23 cellular contexts compared by ENCODE assay signal in the genomic region with DNA sequence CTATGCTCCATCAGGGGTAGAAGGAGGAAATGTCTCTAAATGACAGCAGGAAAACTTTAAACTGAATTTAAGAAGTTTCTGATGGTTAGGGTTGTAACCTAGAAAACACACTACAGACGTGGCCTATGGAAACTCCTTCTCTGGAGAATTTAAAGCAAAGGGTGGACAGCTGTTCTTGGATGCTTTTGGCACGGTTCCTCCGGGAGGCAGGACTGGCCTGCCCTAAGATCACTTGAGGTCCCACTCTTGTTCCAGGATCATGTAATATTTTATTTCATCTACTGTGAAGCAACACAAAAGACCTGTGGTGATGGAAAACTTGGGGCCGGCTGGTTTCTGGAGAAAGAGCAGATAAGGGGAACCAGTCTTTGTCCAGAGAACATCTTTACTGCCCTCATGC.
A peak's percentile ranks its signal among the peaks of the same experiment; 100 is the strongest.
DNase-seq lines count a peak whose midpoint lies in the region; ATAC-seq and TF ChIP-seq lines count a peak whose summit lies in the region.
"Had no signal": no experiment of that assay in that cellular context is flagged by ENCODE, and none has a peak within 500 bp of the region (broad histone marks: within the 10 kb centered on the region; RNA-seq: fewer than 3 reads in every experiment).

No MANE protein-coding gene starts in this region.

- H3K4me1 ChIP-seq in ascending aorta (peaks cover 6 to 33% of the 10 kb centered on the region in 2 donors), gastroesophageal sphincter (peaks cover 24 to 99% (median 49%) of the 10 kb centered on the region in 3 donors)

- peaks cover 30% of the 10 kb centered on the region for H3K36me3 Mint-ChIP-seq in nephron (ENCODE audit: low read depth)

- no peak for TF ChIP-seq EP300 in gastroesophageal sphincter (IDR thresholded peaks at IDR 0.05)

- WGBS in gastroesophageal sphincter (ENCODE audit: low coverage in 1 of 2), 2 donors, result 39 to 40% methylated on average over 3 to 4 of the region's 4 CpGs

- DNase-seq in DMS 273 (lab: John Stamatoyannopoulos, UW; ENCODE audit: unreplicated experiment) (peak; percentile 77), ascending aorta (ENCODE audit: low spot score in 2 of 2) (no peak), GM03348 (ENCODE audit: low spot score) (no peak), hepatic stellate cell (ENCODE audit: low spot score) (no peak), germinal center (ENCODE audit: low spot score) (no peak)
- no peak for DNase-seq in activated T-cell treated with anti-CD3 and anti-CD28 coated beads, Interleukin-2, amount 50 U/mL, for 48 hours
- DNase-seq: DMS79; NCI-H1092; NCI-H1436; NCI-H187 treated with DMSO at 0.1 percent for 48 hours; NCI-H2107; NCI-H748 treated with DMSO at 0.1 percent for 48 hours; NK-92 treated with Interleukin-12 subunit alpha and Interleukin-12 subunit beta, amount 100 ng/mL, for 24 hours; SIG-M5 had no signal

- H3K27me3 ChIP-seq in ascending aorta, result no peaks in the 10 kb centered on the region
- H3K27me3 ChIP-seq in gastroesophageal sphincter, result no peaks in the 10 kb centered on the region

- H3K27ac ChIP-seq in ascending aorta (peak overlapping the region; percentile 17 to 88), gastroesophageal sphincter (peak overlapping the region; percentile 21 to 96 (median 94))
- H3K27ac ChIP-seq: C4-2B, RWPE1 had no signal

- H3K4me3 Mint-ChIP-seq in nephron, result no peak overlapping the region
- H3K4me3 Mint-ChIP-seq: GM23338 had no signal

- no peak for TF ChIP-seq CTCF in ascending aorta (IDR thresholded peaks at IDR 0.05)
- TF ChIP-seq CTCF in gastroesophageal sphincter (IDR thresholded peaks at IDR 0.05), result no peak
- no peak for TF ChIP-seq CTCF in nephron (IDR thresholded peaks at IDR 0.05; ENCODE audit: unreplicated experiment in 3 of 3)

- H3K9me3 ChIP-seq in ascending aorta (no peaks in the 10 kb centered on the region), gastroesophageal sphincter (no peaks in the 10 kb centered on the region)
- H3K9me3 ChIP-seq: HAP-1 had no signal

- H3K36me3 ChIP-seq in ascending aorta (no peaks in the 10 kb centered on the region), gastroesophageal sphincter (peaks cover 0 to 41% of the 10 kb centered on the region in 2 donors)
- H3K36me3 ChIP-seq: HAP-1 had no signal

- intact Hi-C loops in ascending aorta (cut with DNase I), result loop anchor here (5.0 to 10.0 kb wide), 2 partner anchors 72 to 1496 kb away; no protein-coding TSS in a partner anchor

- H3K4me1 Mint-ChIP-seq in nephron, result peaks cover 82% of the 10 kb centered on the region

- no peak for TF ChIP-seq POLR2A in gastroesophageal sphincter (IDR thresholded peaks at IDR 0.05)

- H3K9me3 Mint-ChIP-seq in nephron, result no peaks in the 10 kb centered on the region
- H3K9me3 Mint-ChIP-seq: GM23338 had no signal

- H3K4me3 ChIP-seq in ascending aorta (no peak overlapping the region), gastroesophageal sphincter (no peak overlapping the region)
- H3K4me3 ChIP-seq: GM12878, GM23338, HAP-1, K562 had no signal

- peak overlapping the region; percentile 64 to 75 (median 75) for H3K27ac Mint-ChIP-seq in nephron
- H3K27ac Mint-ChIP-seq: GM23338 had no signal

- no peak for ATAC-seq in gastroesophageal sphincter
- ATAC-seq: GM12878, GM23338, HepG2, K562 had no signal

- peaks cover 3% of the 10 kb centered on the region for H3K27me3 Mint-ChIP-seq in nephron (ENCODE audit: low read depth)
